ENCODE assay signal across 8 cellular contexts in genomic region chr2:195656859-195657633, GRCh38. TPM values are rescaled to one million over a fixed set of nuclear protein-coding genes. Genes with fewer than 3 reads are reported as not detected.
DNase-seq lines count a peak whose midpoint lies in the region; ATAC-seq and TF ChIP-seq lines count a peak whose summit lies in the region.

SLC39A10 (plus strand) TSS chr2:195657226; CDS start chr2:195680043, 22,817 bp downstream.

- H3K27me3 ChIP-seq in Karpas-422 (ENCODE audit: low read length), result no peaks in the 10 kb centered on the region
- no peaks in the 10 kb centered on the region for H3K27me3 ChIP-seq in esophagus muscularis mucosa
- no peaks in the 10 kb centered on the region for H3K27me3 ChIP-seq in muscle layer of duodenum (ENCODE audit: low read depth, low read length)

- H3K27ac ChIP-seq in Karpas-422 (ENCODE audit: low read length) (peak within 1 kb of the TSS; percentile 98), esophagus muscularis mucosa (replicated peaks in 1 of 4) (peak within 1 kb of the TSS; percentile 99 to 100 (median 100)), muscle layer of duodenum (ENCODE audit: low read length) (peak within 1 kb of the TSS; percentile 90)

- H3K36me3 ChIP-seq in Karpas-422 (ENCODE audit: insufficient read depth, low read length), result peaks cover 16% of the 10 kb centered on the region
- no peaks in the 10 kb centered on the region for H3K36me3 ChIP-seq in esophagus muscularis mucosa
- H3K36me3 ChIP-seq in muscle layer of duodenum (ENCODE audit: control insufficient read depth in 1 of 2, insufficient read depth in 2 of 2, low read length in 2 of 2), result no peaks in the 10 kb centered on the region

- ATAC-seq in GM21825 (IDR thresholded peaks at IDR 0.05; ENCODE audit: unreplicated experiment), result peak; percentile 64

- peak; percentile 93 for DNase-seq in DMS79 treated with DMSO at 0.1 percent for 48 hours (lab: John Stamatoyannopoulos, UW)
- DNase-seq in Karpas-422, result peak; percentile 99
- DNase-seq in RKO (ENCODE audit: low spot score), result peak; percentile 95
- peak; percentile 96 for DNase-seq in activated T-helper 1 cell treated with Interleukin-2 at 50 U/mL for 16 hours (ENCODE audit: low read depth)
- DNase-seq in esophagus muscularis mucosa (ENCODE audit: extremely low spot score), result peak; percentile 99
- DNase-seq in stimulated activated CD8-positive, alpha-beta memory T cell treated with anti-CD3 and anti-CD28 coated beads, Interleukin-7, amount 100 ng/mL, for 4 hours (ENCODE audit: low read depth in 2 of 2), result peak; percentile 94 to 97

- WGBS in esophagus muscularis mucosa, result 0% methylated on average over 30 of the region's 85 CpGs

- peak; percentile 82 for TF ChIP-seq POLR2A in esophagus muscularis mucosa (IDR thresholded peaks at IDR 0.05; ENCODE audit: low read depth)

- H3K4me3 ChIP-seq in Karpas-422 (ENCODE audit: low read length) (peak within 1 kb of the TSS; percentile 80), esophagus muscularis mucosa (peak within 1 kb of the TSS; percentile 95 to 99 (median 98)), muscle layer of duodenum (ENCODE audit: low read depth in 1 of 2, low read length in 2 of 2) (peak within 1 kb of the TSS; percentile 74 to 87)

- no peak for TF ChIP-seq EP300 in esophagus muscularis mucosa (IDR thresholded peaks at IDR 0.05)

- no peak within 1 kb of the TSS for H2AFZ ChIP-seq in Karpas-422 (ENCODE audit: low read length)

- peak in 2 of 3 experiments; percentile 22 to 41 for TF ChIP-seq CTCF in esophagus muscularis mucosa (IDR thresholded peaks at IDR 0.05)

- H3K9me2 ChIP-seq in Karpas-422 (replicated peaks; ENCODE audit: insufficient read depth, low read length), result no peaks in the 10 kb centered on the region

- H3K9me3 ChIP-seq in Karpas-422 (ENCODE audit: low read length) (no peaks in the 10 kb centered on the region), esophagus muscularis mucosa (no peaks in the 10 kb centered on the region), muscle layer of duodenum (ENCODE audit: control insufficient read depth in 1 of 2, low read length in 2 of 2) (no peaks in the 10 kb centered on the region)

- peak within 1 kb of the TSS; percentile 99 for H3K9ac ChIP-seq in Karpas-422 (ENCODE audit: low read length)

- peaks cover 37% of the 10 kb centered on the region for H3K79me2 ChIP-seq in Karpas-422 (ENCODE audit: low read length)

- H3K4me1 ChIP-seq in Karpas-422 (ENCODE audit: low read length), result peaks cover 80% of the 10 kb centered on the region
- H3K4me1 ChIP-seq in esophagus muscularis mucosa, result peaks cover 6 to 34% (median 32%) of the 10 kb centered on the region in 4 donors
- peaks cover 18 to 24% of the 10 kb centered on the region in 2 donors for H3K4me1 ChIP-seq in muscle layer of duodenum (ENCODE audit: control insufficient read depth in 1 of 2, insufficient read depth in 2 of 2, low read length in 2 of 2)

- no peaks in the 10 kb centered on the region for H4K20me1 ChIP-seq in Karpas-422 (ENCODE audit: insufficient read depth, low read depth, low read length)

- H3K4me2 ChIP-seq in Karpas-422 (ENCODE audit: low read depth, low read length, poor library complexity, severe bottlenecking), result peak within 1 kb of the TSS; percentile 88

- intact Hi-C loops in esophagus muscularis mucosa (cut with DNase I), result loop anchor here (5.0 kb wide), 1 partner anchor 80 kb away; no protein-coding TSS in a partner anchor

RNA-seq across cellular contexts. Expression of gene SLC39A10, which starts in this region (rescaled TPM):
- 55.1 and 112 TPM in 2 replicates for total RNA-seq in Karpas-422 (2014; rRNA removed; shearing (Covaris generic); ENCODE audit: low replicate concordance)
- 1 to 10 TPM; 7.1 to 9.5 (median 8.3) TPM for total RNA-seq in esophagus muscularis mucosa

Comparison
In these comparisons a context has a peak if more than half of its experiments do, and no peak if none do; other contexts are left out.
1. Peak in every context shown above with its lines: DNase-seq, ATAC-seq, H3K4me3 ChIP-seq and H3K27ac ChIP-seq.